In genomic region chr18:75226301-75226955, GRCh38 we compare ENCODE assay signal across 10 cellular contexts. TPM values are rescaled to one million over a fixed set of nuclear protein-coding genes. Genes with fewer than 3 reads are reported as not detected.
DNase-seq lines count a peak whose midpoint lies in the region; ATAC-seq and TF ChIP-seq lines count a peak whose summit lies in the region.
"Had no signal": no experiment of that assay in that cellular context is flagged by ENCODE, and none has a peak within 500 bp of the region (broad histone marks: within the 10 kb centered on the region; RNA-seq: fewer than 3 reads in every experiment).

No MANE protein-coding gene starts in this region.

- CTCF ChIA-PET in activated CD4-positive, alpha-beta T cell treated with anti-CD3 and anti-CD28 coated beads for 36 hours (lab: Charles Lee): interaction anchor here (0.7 to 1.5 kb wide), 2 partner anchors 13 to 17 kb away, joined by 4 read pairs; no protein-coding TSS in a partner anchor

- H3K9me3 ChIP-seq in muscle layer of duodenum (ENCODE audit: control insufficient read depth in 1 of 2, low read length in 2 of 2): no peaks in the 10 kb centered on the region
- H3K9me3 ChIP-seq in tibial nerve: no peaks in the 10 kb centered on the region

- no peaks in the 10 kb centered on the region for H3K27me3 Mint-ChIP-seq in activated CD4-positive, alpha-beta T cell treated with anti-CD3 and anti-CD28 coated beads for 36 hours

- H3K27ac Mint-ChIP-seq in activated CD4-positive, alpha-beta T cell treated with anti-CD3 and anti-CD28 coated beads for 36 hours: peak overlapping the region; percentile 65

- peak overlapping the region; percentile 61 for H3K4me3 Mint-ChIP-seq in activated CD4-positive, alpha-beta T cell treated with anti-CD3 and anti-CD28 coated beads for 36 hours

- peak; percentile 54 for DNase-seq in activated CD4-positive, alpha-beta T cell treated with anti-CD3 and anti-CD28 coated beads for 36 hours
- DNase-seq in activated CD4-positive, alpha-beta T cell treated with anti-CD3 and anti-CD28 coated beads, Interleukin-2, amount 50 U/mL, for 1 hour: no peak
- DNase-seq in epithelial cell of proximal tubule (ENCODE audit: low read depth) (no peak), tibial nerve (ENCODE audit: low spot score in 2 of 2) (no peak), amygdala (lab: John Stamatoyannopoulos, UW) (no peak), H7 (no peak)
- DNase-seq: hypothalamus had no signal

- POLR2A ChIA-PET in activated CD4-positive, alpha-beta T cell treated with anti-CD3 and anti-CD28 coated beads for 36 hours (lab: Charles Lee): no interaction called here

- no peaks in the 10 kb centered on the region for H3K9me3 Mint-ChIP-seq in activated CD4-positive, alpha-beta T cell treated with anti-CD3 and anti-CD28 coated beads for 36 hours (ENCODE audit: low read depth)

- intact Hi-C loops in activated CD4-positive, alpha-beta T cell treated with anti-CD3 and anti-CD28 coated beads for 36 hours (cut with DNase I, micrococcal nuclease): no loop called here

- TF ChIP-seq CTCF in epithelial cell of proximal tubule (conservative IDR thresholded peaks at IDR 0.05; ENCODE audit: low read depth, low read length) (no peak), tibial nerve (IDR thresholded peaks at IDR 0.05) (no peak)

- H3K27me3 ChIP-seq in muscle layer of duodenum (ENCODE audit: low read depth, low read length) (no peaks in the 10 kb centered on the region), tibial nerve (no peaks in the 10 kb centered on the region), H7 (ENCODE audit: control insufficient read depth, insufficient read depth, low read length) (no peaks in the 10 kb centered on the region)

- no peak for TF ChIP-seq EP300 in tibial nerve (IDR thresholded peaks at IDR 0.05)

- peaks cover 57% of the 10 kb centered on the region for H3K4me1 Mint-ChIP-seq in activated CD4-positive, alpha-beta T cell treated with anti-CD3 and anti-CD28 coated beads for 36 hours

- no peak for TF ChIP-seq POLR2A in tibial nerve (IDR thresholded peaks at IDR 0.05)

- H3K36me3 ChIP-seq in muscle layer of duodenum (ENCODE audit: control insufficient read depth in 1 of 2, insufficient read depth in 2 of 2, low read length in 2 of 2) (no peaks in the 10 kb centered on the region), tibial nerve (no peaks in the 10 kb centered on the region), H7 (replicated peaks; ENCODE audit: control insufficient read depth, insufficient read depth, low read length) (no peaks in the 10 kb centered on the region)

- peak; percentile 62 for ATAC-seq in activated CD4-positive, alpha-beta T cell treated with anti-CD3 and anti-CD28 coated beads for 36 hours
- no peak for ATAC-seq in HG03457 (IDR thresholded peaks at IDR 0.05; ENCODE audit: unreplicated experiment)

- 20 to 26% methylated on average over 11 of the region's 11 CpGs for WGBS in tibial nerve, 2 donors

- peaks cover 5% of the 10 kb centered on the region for H3K36me3 Mint-ChIP-seq in activated CD4-positive, alpha-beta T cell treated with anti-CD3 and anti-CD28 coated beads for 36 hours (ENCODE audit: low read depth)

- peaks cover 14 to 67% of the 10 kb centered on the region in 2 donors for H3K4me1 ChIP-seq in muscle layer of duodenum (ENCODE audit: control insufficient read depth in 1 of 2, insufficient read depth in 2 of 2, low read length in 2 of 2)
- H3K4me1 ChIP-seq in tibial nerve: peaks cover 0 to 82% (median 29%) of the 10 kb centered on the region in 4 donors

- H3K27ac ChIP-seq in muscle layer of duodenum (ENCODE audit: low read length) (peak overlapping the region; percentile 68), tibial nerve (peak overlapping the region in 3 of 4 donors; percentile 9 to 69 (median 38))
- H3K27ac ChIP-seq: SK-N-MC had no signal

- H3K4me3 ChIP-seq in epithelial cell of proximal tubule (ENCODE audit: low read depth, low read length) (peak overlapping the region; percentile 46), muscle layer of duodenum (ENCODE audit: low read depth in 1 of 2, low read length in 2 of 2) (peak overlapping the region; percentile 49 to 52), tibial nerve (peak overlapping the region in 3 of 4 donors; percentile 1 to 32 (median 18)), H7 (ENCODE audit: insufficient read depth, low read depth, low read length) (no peak overlapping the region)
- H3K4me3 ChIP-seq: SK-N-MC had no signal

RNA-seq across cellular contexts. Expression of gene TSHZ1, which starts 15.8 kb away (rescaled TPM):
- 10 to 100 TPM; 12.0 to 13.4 TPM for total RNA-seq in activated CD4-positive, alpha-beta T cell treated with anti-CD3 and anti-CD28 coated beads for 36 hours
- total RNA-seq in epithelial cell of proximal tubule (4.9 and 5.1 TPM in 2 replicates), tibial nerve (10 to 100 TPM; 15.6 to 23.7 (median 18.3) TPM)
- 4.6 and 8.2 TPM in 2 replicates for total RNA-seq in H7 (2014; rRNA removed; shearing (Covaris generic))

RNA-seq across cellular contexts. Expression of gene PTGR3, which starts 17.5 kb away (rescaled TPM):
- 10 to 100 TPM; 14.4 to 23.3 TPM for total RNA-seq in activated CD4-positive, alpha-beta T cell treated with anti-CD3 and anti-CD28 coated beads for 36 hours
- total RNA-seq in epithelial cell of proximal tubule (7.8 and 11.8 TPM in 2 replicates), tibial nerve (10 to 100 TPM; 12.7 to 35.9 (median 24.5) TPM)
- total RNA-seq in H7 (2014; rRNA removed; shearing (Covaris generic)): 16.1 and 18.1 TPM in 2 replicates
